ENCODE assay signal across 19 cellular contexts in genomic region chr3:98877132-98877531, GRCh38. TPM values are rescaled to one million over a fixed set of nuclear protein-coding genes. Genes with fewer than 3 reads are reported as not detected.
DNase-seq lines count a peak whose midpoint lies in the region; ATAC-seq and TF ChIP-seq lines count a peak whose summit lies in the region.
"Had no signal": no experiment of that assay in that cellular context is flagged by ENCODE, and none has a peak within 500 bp of the region (broad histone marks: within the 10 kb centered on the region; RNA-seq: fewer than 3 reads in every experiment).

No MANE protein-coding gene starts in this region.

- peaks cover 84% of the 10 kb centered on the region for H4K20me1 ChIP-seq in HCT116 (ENCODE audit: insufficient read depth)

- no peak for TF ChIP-seq RAD21 in HCT116 (IDR thresholded peaks at IDR 0.05; ENCODE audit: low read depth)

- no peaks in the 10 kb centered on the region for H3K9me3 Mint-ChIP-seq in activated CD4-positive, alpha-beta T cell treated with anti-CD3 and anti-CD28 coated beads for 36 hours (ENCODE audit: low read depth)
- H3K9me3 Mint-ChIP-seq in activated T-helper 17 cell treated with anti-CD3 and anti-CD28 coated beads, Interleukin-2, amount 50 U/mL, for 72 hours = no peaks in the 10 kb centered on the region
- H3K9me3 Mint-ChIP-seq in nephron = peaks cover 12% of the 10 kb centered on the region
- H3K9me3 Mint-ChIP-seq: activated naive CD8-positive, alpha-beta T cell treated with anti-CD3 and anti-CD28 coated beads, Interleukin-2, amount 10 ng/mL, durations not matched to agents 7 days and 5 days had no signal

- H2AFZ ChIP-seq in HCT116 (ENCODE audit: low read depth, low read length, poor library complexity, severe bottlenecking) = no peak overlapping the region

- no peak overlapping the region for H3K27ac Mint-ChIP-seq in activated CD4-positive, alpha-beta T cell treated with anti-CD3 and anti-CD28 coated beads for 36 hours
- H3K27ac Mint-ChIP-seq in activated T-helper 17 cell treated with anti-CD3 and anti-CD28 coated beads, Interleukin-2, amount 50 U/mL, for 72 hours = no peak overlapping the region
- peak overlapping the region in 2 of 3 experiments; percentile 0 to 77 for H3K27ac Mint-ChIP-seq in nephron
- H3K27ac Mint-ChIP-seq: activated naive CD8-positive, alpha-beta T cell treated with anti-CD3 and anti-CD28 coated beads, Interleukin-2, amount 10 ng/mL, durations not matched to agents 7 days and 5 days had no signal

- peaks cover 7% of the 10 kb centered on the region for H3K4me1 Mint-ChIP-seq in activated CD4-positive, alpha-beta T cell treated with anti-CD3 and anti-CD28 coated beads for 36 hours
- H3K4me1 Mint-ChIP-seq in activated T-helper 17 cell treated with anti-CD3 and anti-CD28 coated beads, Interleukin-2, amount 50 U/mL, for 72 hours = no peaks in the 10 kb centered on the region
- no peaks in the 10 kb centered on the region for H3K4me1 Mint-ChIP-seq in nephron

- H3K9me3 ChIP-seq in HCT116 (ENCODE audit: control insufficient read depth in 1 of 2, insufficient read depth in 1 of 2, low read depth in 1 of 2, low read length in 2 of 2) (no peaks in the 10 kb centered on the region), BE2C (no peaks in the 10 kb centered on the region)
- H3K9me3 ChIP-seq: colonic mucosa, heart right ventricle, lower lobe of right lung had no signal

- H3K36me3 ChIP-seq in HCT116 (ENCODE audit: control insufficient read depth in 1 of 2, insufficient read depth in 2 of 2, low read length in 2 of 2) (peaks cover 25 to 73% of the 10 kb centered on the region in 2 experiments), BE2C (peaks cover 3% of the 10 kb centered on the region; the same call in 1 of the 2 replicates)
- H3K36me3 ChIP-seq: colonic mucosa had no signal

- no peak for TF ChIP-seq CTCF in HCT116 (IDR thresholded peaks at IDR 0.05 in 2 of 3, conservative IDR thresholded peaks at IDR 0.05 in 1 of 3; ENCODE audit: borderline replicate concordance in 1 of 3, insufficient read depth in 1 of 3, low read depth in 2 of 3, low read length in 2 of 3)
- no peak for TF ChIP-seq CTCF in nephron (IDR thresholded peaks at IDR 0.05; ENCODE audit: unreplicated experiment in 3 of 3)
- no peak for TF ChIP-seq CTCF in GM20000 (IDR thresholded peaks at IDR 0.05; ENCODE audit: extremely low read depth, missing control alignments)
- TF ChIP-seq CTCF in BE2C (IDR thresholded peaks at IDR 0.05; ENCODE audit: low read depth, low read length) = no peak

- RAD21 ChIA-PET in HCT116 (lab: Charles Lee; ENCODE audit: low non-redundant PET in 1 of 2, low total read pairs in 2 of 2, uncharacterized antibody in 2 of 2, unreplicated experiment in 2 of 2) = no interaction called here

- H3K36me3 Mint-ChIP-seq in activated CD4-positive, alpha-beta T cell treated with anti-CD3 and anti-CD28 coated beads for 36 hours (ENCODE audit: low read depth) = peaks cover 1% of the 10 kb centered on the region
- no peaks in the 10 kb centered on the region for H3K36me3 Mint-ChIP-seq in activated T-helper 17 cell treated with anti-CD3 and anti-CD28 coated beads, Interleukin-2, amount 50 U/mL, for 72 hours (ENCODE audit: low read depth)
- H3K36me3 Mint-ChIP-seq in nephron (ENCODE audit: low read depth) = peaks cover 86% of the 10 kb centered on the region
- H3K36me3 Mint-ChIP-seq: activated naive CD8-positive, alpha-beta T cell treated with anti-CD3 and anti-CD28 coated beads, Interleukin-2, amount 10 ng/mL, durations not matched to agents 7 days and 5 days had no signal

- peaks cover 100% of the 10 kb centered on the region for H3K79me2 ChIP-seq in HCT116 (ENCODE audit: insufficient read depth, low read length)

- no peaks in the 10 kb centered on the region for H3K9me2 ChIP-seq in HCT116 (ENCODE audit: insufficient read depth)

- CTCF ChIA-PET in activated CD4-positive, alpha-beta T cell treated with anti-CD3 and anti-CD28 coated beads for 36 hours (lab: Charles Lee) = no interaction called here
- CTCF ChIA-PET in HCT116 (lab: Charles Lee) = no interaction called here

- no peak overlapping the region for H3K4me3 Mint-ChIP-seq in activated CD4-positive, alpha-beta T cell treated with anti-CD3 and anti-CD28 coated beads for 36 hours
- no peak overlapping the region for H3K4me3 Mint-ChIP-seq in activated T-helper 17 cell treated with anti-CD3 and anti-CD28 coated beads, Interleukin-2, amount 50 U/mL, for 72 hours
- no peak overlapping the region for H3K4me3 Mint-ChIP-seq in nephron
- H3K4me3 Mint-ChIP-seq: activated naive CD8-positive, alpha-beta T cell treated with anti-CD3 and anti-CD28 coated beads, Interleukin-2, amount 10 ng/mL, durations not matched to agents 7 days and 5 days had no signal

- BruUV-seq in HCT116 (replicated peaks; lab: Mats Ljungman, UMichigan) = no TSS peak

- ATAC-seq in activated CD4-positive, alpha-beta T cell treated with anti-CD3 and anti-CD28 coated beads for 36 hours = peak; percentile 57
- ATAC-seq in HCT116 = peak; percentile 9; the same call in 1 of the 2 replicates
- peak; percentile 56 for ATAC-seq in activated T-helper 17 cell treated with anti-CD3 and anti-CD28 coated beads, Interleukin-2, amount 50 U/mL, for 72 hours (replicated peaks)
- ATAC-seq: heart right ventricle, lower lobe of right lung had no signal

- H3K27ac ChIP-seq in HCT116 (ENCODE audit: low read depth, low read length) = peak overlapping the region; percentile 4; the same call in 1 of the 2 replicates
- H3K27ac ChIP-seq: colonic mucosa, heart right ventricle, lower lobe of right lung had no signal

- DNase-seq in activated CD4-positive, alpha-beta T cell treated with anti-CD3 and anti-CD28 coated beads for 36 hours = peak; percentile 3
- DNase-seq in activated CD4-positive, alpha-beta T cell treated with anti-CD3 and anti-CD28 coated beads, Interleukin-2, amount 50 U/mL, for 1 hour = no peak
- DNase-seq in HCT116 (ENCODE audit: low read depth, low spot score) (no peak), foreskin melanocyte (no peak), GM20000 (ENCODE audit: low spot score) (no peak), BE2C (no peak)
- DNase-seq: 8988T; activated CD4-positive, CD25-positive, alpha-beta regulatory T cell treated with anti-CD3 and anti-CD28 coated beads, Interleukin-2, amount 50 U/mL, for 72 hours; activated naive CD8-positive, alpha-beta T cell treated with anti-CD3 and anti-CD28 coated beads, Interleukin-2, amount 10 ng/mL, durations not matched to agents 7 days and 5 days; colonic mucosa; heart right ventricle; lower lobe of right lung; NCI-H1417 treated with DMSO at 0.1 percent for 48 hours; NCI-H2107; NCI-H69; retina; SHP77 had no signal

- H3K27me3 ChIP-seq in HCT116 (ENCODE audit: insufficient read depth, low read length) = no peaks in the 10 kb centered on the region
- H3K27me3 ChIP-seq in BE2C = no peaks in the 10 kb centered on the region
- H3K27me3 ChIP-seq: colonic mucosa, heart right ventricle had no signal

- TF ChIP-seq POLR2A in HCT116 (IDR thresholded peaks at IDR 0.05; ENCODE audit: borderline replicate concordance, extremely low read depth, insufficient read depth, insufficient read length) = no peak

- peaks cover 20 to 79% of the 10 kb centered on the region in 2 experiments; a peak in 3 of 4 replicates for H3K4me1 ChIP-seq in HCT116 (ENCODE audit: control insufficient read depth in 1 of 2, insufficient read depth in 2 of 2, low read length in 2 of 2)
- H3K4me1 ChIP-seq in BE2C = no peaks in the 10 kb centered on the region; the same call in 1 of the 2 replicates
- H3K4me1 ChIP-seq: colonic mucosa, lower lobe of right lung had no signal

- no peak overlapping the region for H3K4me2 ChIP-seq in HCT116 (ENCODE audit: low read length)

- intact Hi-C loops in activated CD4-positive, alpha-beta T cell treated with anti-CD3 and anti-CD28 coated beads for 36 hours (cut with DNase I, micrococcal nuclease) = no loop called here
- intact Hi-C loops in HCT116 (cut with micrococcal nuclease) = loop anchor here (5.0 kb wide), 1 partner anchor 455 kb away; no protein-coding TSS in a partner anchor

- H3K4me3 ChIP-seq in HCT116 (replicated peaks in 1 of 2; ENCODE audit: low read depth in 1 of 2, low read length in 2 of 2) (no peak overlapping the region), BE2C (ENCODE audit: low read depth, low read length) (no peak overlapping the region)
- H3K4me3 ChIP-seq: colonic mucosa, heart right ventricle, lower lobe of right lung had no signal

- POLR2A ChIA-PET in activated CD4-positive, alpha-beta T cell treated with anti-CD3 and anti-CD28 coated beads for 36 hours (lab: Charles Lee) = no interaction called here
- POLR2A ChIA-PET in HCT116 (lab: Charles Lee) = no interaction called here

- no peak overlapping the region for H3K9ac ChIP-seq in HCT116 (ENCODE audit: low read length)

- no peaks in the 10 kb centered on the region for H3K27me3 Mint-ChIP-seq in activated CD4-positive, alpha-beta T cell treated with anti-CD3 and anti-CD28 coated beads for 36 hours
- H3K27me3 Mint-ChIP-seq in activated T-helper 17 cell treated with anti-CD3 and anti-CD28 coated beads, Interleukin-2, amount 50 U/mL, for 72 hours = no peaks in the 10 kb centered on the region
- no peaks in the 10 kb centered on the region for H3K27me3 Mint-ChIP-seq in nephron (ENCODE audit: low read depth)
- H3K27me3 Mint-ChIP-seq: activated naive CD8-positive, alpha-beta T cell treated with anti-CD3 and anti-CD28 coated beads, Interleukin-2, amount 10 ng/mL, durations not matched to agents 7 days and 5 days had no signal

TF ChIP-seq in HCT116, 20 proteins besides CTCF, POLR2A, EP300 and RAD21 (continues in another document):
- TF ChIP-seq, protein P1, sequence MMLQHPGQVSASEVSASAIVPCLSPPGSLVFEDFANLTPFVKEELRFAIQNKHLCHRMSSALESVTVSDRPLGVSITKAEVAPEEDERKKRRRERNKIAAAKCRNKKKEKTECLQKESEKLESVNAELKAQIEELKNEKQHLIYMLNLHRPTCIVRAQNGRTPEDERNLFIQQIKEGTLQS (IDR thresholded peaks at IDR 0.05) = no peak
- TF ChIP-seq, protein P2, sequence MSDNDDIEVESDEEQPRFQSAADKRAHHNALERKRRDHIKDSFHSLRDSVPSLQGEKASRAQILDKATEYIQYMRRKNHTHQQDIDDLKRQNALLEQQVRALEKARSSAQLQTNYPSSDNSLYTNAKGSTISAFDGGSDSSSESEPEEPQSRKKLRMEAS (IDR thresholded peaks at IDR 0.05) = no peak
- no peak for TF ChIP-seq ELF1 (IDR thresholded peaks at IDR 0.05; ENCODE audit: borderline replicate concordance, low read depth)

RNA-seq across cellular contexts. Expression of gene DCBLD2, which starts 24.4 kb away (rescaled TPM):
- total RNA-seq in activated CD4-positive, alpha-beta T cell treated with anti-CD3 and anti-CD28 coated beads for 36 hours = 1 to 10 TPM; 1.9 to 2.5 TPM
- total RNA-seq in HCT116 (2021; ENCODE audit: unreplicated experiment) = 532 TPM
- polyA plus RNA-seq in HCT116 (2012) = 106 and 160 TPM in 2 replicates
- 1 to 10 TPM; 2.5 to 3.6 TPM for total RNA-seq in activated T-helper 17 cell treated with anti-CD3 and anti-CD28 coated beads, Interleukin-2, amount 50 U/mL, for 72 hours
- polyA plus RNA-seq in BE2C (2012; ENCODE audit: insufficient read depth, insufficient read length, low read depth) = 10.5 TPM

Comparison
In these comparisons a context has a peak if more than half of its experiments do, and no peak if none do; other contexts are left out.
1. H3K27ac Mint-ChIP-seq: peak in nephron (2 of 3); none in activated CD4-positive, alpha-beta T cell treated with anti-CD3 and anti-CD28 coated beads for 36 hours (single experiment) and activated T-helper 17 cell treated with anti-CD3 and anti-CD28 coated beads, Interleukin-2, amount 50 U/mL, for 72 hours (single experiment).
2. RNA of gene DCBLD2, which starts 24.4 kb away (total RNA-seq): 532 TPM in HCT116 (single experiment); 2.5 to 3.6 TPM in activated T-helper 17 cell treated with anti-CD3 and anti-CD28 coated beads, Interleukin-2, amount 50 U/mL, for 72 hours and 1.9 to 2.5 TPM in activated CD4-positive, alpha-beta T cell treated with anti-CD3 and anti-CD28 coated beads for 36 hours; every median in the first group is over 100 times any median in the second.
3. Peak in every context shown above with its lines, with median percentiles within 50 percentile points of each other: ATAC-seq.